ENCODE assay signal across 19 cellular contexts in the genomic region with DNA sequence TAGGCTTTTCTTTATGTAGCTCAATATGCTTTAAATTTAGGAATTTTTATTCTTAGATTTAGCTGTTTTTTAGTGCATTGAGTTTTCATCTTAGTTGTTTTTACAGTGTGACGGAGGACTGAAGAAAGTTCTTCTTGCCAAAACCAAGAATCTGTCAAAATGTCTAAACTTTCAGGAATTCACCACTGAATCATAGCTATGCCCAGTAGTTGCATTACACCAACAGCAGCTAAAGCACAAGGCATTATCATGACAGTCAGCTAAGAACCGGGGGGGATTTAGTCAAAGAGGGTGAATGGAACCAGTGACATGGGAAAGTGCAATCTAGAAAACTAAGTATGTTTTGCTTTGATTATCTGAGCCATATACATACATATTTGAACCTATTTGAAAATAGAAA. TPM values are rescaled to one million over a fixed set of nuclear protein-coding genes. Genes with fewer than 3 reads are reported as not detected.
DNase-seq lines count a peak whose midpoint lies in the region; ATAC-seq and TF ChIP-seq lines count a peak whose summit lies in the region.
"Had no signal": no experiment of that assay in that cellular context is flagged by ENCODE, and none has a peak within 500 bp of the region (broad histone marks: within the 10 kb centered on the region; RNA-seq: fewer than 3 reads in every experiment).

No MANE protein-coding gene starts in this region.

- H3K36me3 Mint-ChIP-seq in type B pancreatic cell, result no peaks in the 10 kb centered on the region

- H3K4me3 Mint-ChIP-seq in type B pancreatic cell, result no peak overlapping the region

- DNase-seq in AG10803 (ENCODE audit: low read depth) (peak; percentile 59), HT1080 (ENCODE audit: low read depth) (peak; percentile 57), brain microvascular endothelial cell (peak; percentile 82), hepatic stellate cell (ENCODE audit: low spot score) (peak; percentile 74), SKM-1 (lab: John Stamatoyannopoulos, UW; ENCODE audit: unreplicated experiment) (no peak), GM10248 (ENCODE audit: extremely low spot score) (no peak), left ventricle myocardium superior (no peak), type B pancreatic cell (ENCODE audit: extremely low spot score, unreplicated experiment) (no peak)
- DNase-seq: adrenal gland; BE2C; dorsolateral prefrontal cortex; esophagus squamous epithelium; left ventricle myocardium inferior; naive thymus-derived CD4-positive, alpha-beta T cell; NCI-H187 treated with DMSO at 0.1 percent for 48 hours; NCI-H510A; stomach had no signal

- H3K4me3 ChIP-seq in AG10803 (ENCODE audit: low read length) (no peak overlapping the region), brain microvascular endothelial cell (ENCODE audit: low read depth, low read length) (no peak overlapping the region)
- H3K4me3 ChIP-seq: adrenal gland, dorsolateral prefrontal cortex, esophagus squamous epithelium, left ventricle myocardium inferior, prostate gland, stomach had no signal

- no peaks in the 10 kb centered on the region for H3K4me1 Mint-ChIP-seq in type B pancreatic cell (ENCODE audit: unreplicated experiment)

- peak overlapping the region; percentile 81 for H3K27ac ChIP-seq in brain microvascular endothelial cell
- H3K27ac ChIP-seq: adrenal gland, esophagus squamous epithelium, left ventricle myocardium inferior, prostate gland, stomach had no signal

- intact Hi-C loops in left ventricle myocardium superior (cut with micrococcal nuclease), result no loop called here

- no peak overlapping the region for H3K27ac Mint-ChIP-seq in type B pancreatic cell

- TF ChIP-seq CTCF in AG10803 (conservative IDR thresholded peaks at IDR 0.05; ENCODE audit: low read length) (no peak), brain microvascular endothelial cell (IDR thresholded peaks at IDR 0.05; ENCODE audit: low read depth, low read length, missing control alignments) (no peak), GM10248 (IDR thresholded peaks at IDR 0.05; ENCODE audit: control extremely low read depth, extremely low read depth, low read depth, missing control alignments) (no peak), type B pancreatic cell (conservative IDR thresholded peaks at IDR 0.05) (no peak)

- CTCF ChIA-PET in GM10248 (lab: Yijun Ruan, JAX), result interaction anchor here (1.0 to 1.5 kb wide), 2 partner anchors 10 to 36 kb away, joined by 3 to 4 read pairs; no protein-coding TSS in a partner anchor

- in situ Hi-C loops in brain microvascular endothelial cell (cut with HindIII; ENCODE audit: low pct_ligation_motif_present, low sequenced_read_pairs), result no loop called here

- H3K27me3 ChIP-seq in brain microvascular endothelial cell (replicated peaks), result no peaks in the 10 kb centered on the region
- H3K27me3 ChIP-seq: adrenal gland, BE2C, dorsolateral prefrontal cortex, esophagus squamous epithelium, stomach had no signal

- ATAC-seq in left ventricle myocardium superior, result no peak
- ATAC-seq: naive thymus-derived CD4-positive, alpha-beta T cell had no signal

- no peaks in the 10 kb centered on the region for H3K36me3 ChIP-seq in brain microvascular endothelial cell (replicated peaks)
- H3K36me3 ChIP-seq: adrenal gland, BE2C, esophagus squamous epithelium, left ventricle myocardium inferior, prostate gland, stomach had no signal

- H3K9me3 Mint-ChIP-seq in type B pancreatic cell, result no peaks in the 10 kb centered on the region

- H3K27me3 Mint-ChIP-seq in type B pancreatic cell, result no peaks in the 10 kb centered on the region

- POLR2A ChIA-PET in GM10248 (lab: Yijun Ruan, JAX), result no interaction called here

RNA-seq across cellular contexts. Expression of gene C1orf146, which starts 6.5 kb away (rescaled TPM):
- not detected in 2 replicates for total RNA-seq in HT1080 (2014; rRNA removed; shearing (Covaris generic))
- not detected in 2 replicates for polyA plus RNA-seq in HT1080 (2015; cell fraction: cytosol; rRNA removed)
- not detected in 2 replicates for polyA plus RNA-seq in HT1080 (2015; cell fraction: nucleus; rRNA removed)
- not detected for total RNA-seq in left ventricle myocardium superior
- total RNA-seq in type B pancreatic cell (ENCODE audit: low replicate concordance), result not detected in 2 replicates
- total RNA-seq: adrenal gland; esophagus squamous epithelium; left ventricle myocardium inferior; naive thymus-derived CD4-positive, alpha-beta T cell; prostate gland; SK-MEL-5; stomach had no signal
- polyA plus RNA-seq: adrenal gland; naive thymus-derived CD4-positive, alpha-beta T cell; stomach had no signal

Comparison
In these comparisons a context has a peak if more than half of its experiments do, and no peak if none do; other contexts are left out.
1. DNase-seq: peak in AG10803 (single experiment), HT1080 (single experiment), brain microvascular endothelial cell (single experiment) and hepatic stellate cell (single experiment); none in SKM-1 (single experiment), GM10248 (single experiment), left ventricle myocardium superior (single experiment) and type B pancreatic cell (single experiment).